9 cellular contexts compared by ENCODE assay signal in genomic region chr7:75485355-75485978, GRCh38. TPM values are rescaled to one million over a fixed set of nuclear protein-coding genes. Genes with fewer than 3 reads are reported as not detected.
DNase-seq lines count a peak whose midpoint lies in the region; ATAC-seq and TF ChIP-seq lines count a peak whose summit lies in the region.
"Not testable (repeated sequence)": the region's sequence is repeated elsewhere in the genome, so short reads cannot be mapped to it uniquely, and the experiment has no call there.
"Had no signal": no experiment of that assay in that cellular context is flagged by ENCODE, and none has a peak within 500 bp of the region (broad histone marks: within the 10 kb centered on the region; RNA-seq: fewer than 3 reads in every experiment).

No MANE protein-coding gene starts in this region.

- TF ChIP-seq CTCF in GM06990 (IDR thresholded peaks at IDR 0.05; ENCODE audit: insufficient read depth, low read length, poor library complexity, severe bottlenecking); IMR-90 (conservative IDR thresholded peaks at IDR 0.05; ENCODE audit: low read depth, low read length); left lung (IDR thresholded peaks at IDR 0.05); prostate gland (IDR thresholded peaks at IDR 0.05); uterus (IDR thresholded peaks at IDR 0.05): not testable (repeated sequence)

- dilution Hi-C loops in IMR-90 (cut with HindIII; ENCODE audit: low sequenced_read_pairs, unreplicated experiment) = not testable (repeated sequence)

- H3K4ac ChIP-seq in IMR-90 (ENCODE audit: low read depth, low read length) = peak overlapping the region; percentile 65

- H3K79me1 ChIP-seq in IMR-90 (ENCODE audit: low read depth in 1 of 2, low read length in 2 of 2) = not testable (repeated sequence)

- H3K9me3 ChIP-seq in IMR-90 (ENCODE audit: control insufficient read depth, insufficient read depth, low read length); T-helper 17 cell (ENCODE audit: control insufficient read depth, low read length, poor library complexity, severe bottlenecking); adipocyte (ENCODE audit: control insufficient read depth, low read length); left lung; prostate gland; uterus: not testable (repeated sequence)

- peak overlapping the region; percentile 30; the same call in 1 of the 2 replicates for H4K5ac ChIP-seq in IMR-90 (ENCODE audit: low read depth, low read length)

- H3K36me3 ChIP-seq in GM06990 (ENCODE audit: control insufficient read depth, insufficient read depth, low read length); IMR-90 (ENCODE audit: control insufficient read depth, insufficient read depth, low read length); adipocyte (ENCODE audit: control insufficient read depth, insufficient read depth, low read length, severe bottlenecking); left lung; prostate gland; uterus: not testable (repeated sequence)

- not testable (repeated sequence) for H3K27me3 ChIP-seq in GM06990 (replicated peaks; ENCODE audit: control insufficient read depth, insufficient read depth, low read length); IMR-90 (ENCODE audit: control insufficient read depth, insufficient read depth, low read length); adipocyte (replicated peaks; ENCODE audit: control insufficient read depth, insufficient read depth, low read length); left lung; prostate gland (replicated peaks; ENCODE audit: insufficient read depth); uterus

- H2AK5ac ChIP-seq in IMR-90 (ENCODE audit: low read depth, low read length) = peak overlapping the region; percentile 78; the same call in 1 of the 2 replicates

- H2BK5ac ChIP-seq in IMR-90 (ENCODE audit: low read depth, low read length, poor library complexity, severe bottlenecking) = not testable (repeated sequence)

- not testable (repeated sequence) for H3K18ac ChIP-seq in IMR-90 (ENCODE audit: low read depth, low read length)

- POLR2A ChIA-PET in IMR-90 (lab: Charles Lee; ENCODE audit: unreplicated experiment) = not testable (repeated sequence)

- peak overlapping the region; percentile 61 for H3K27ac ChIP-seq in IMR-90 (ENCODE audit: insufficient read depth, low read length)
- peak overlapping the region; percentile 78 to 82 for H3K27ac ChIP-seq in left lung
- H3K27ac ChIP-seq in prostate gland = peak overlapping the region; percentile 73 to 82
- peak overlapping the region; percentile 81 to 87 for H3K27ac ChIP-seq in uterus

- H3K36me3 Mint-ChIP-seq in T-helper 17 cell (ENCODE audit: low read depth) = not testable (repeated sequence)

- not testable (repeated sequence) for H2BK20ac ChIP-seq in IMR-90 (ENCODE audit: low read depth, low read length)

- peak overlapping the region; percentile 87 for H3K27ac Mint-ChIP-seq in T-helper 17 cell

- not testable (repeated sequence) for H3K56ac ChIP-seq in IMR-90 (ENCODE audit: extremely low read depth, insufficient read depth, low read length)

- H3K14ac ChIP-seq in IMR-90 (replicated peaks; ENCODE audit: low read depth, low read length) = peak overlapping the region; percentile 52; the same call in 1 of the 2 replicates

- peak overlapping the region; percentile 42 for H3K23ac ChIP-seq in IMR-90 (ENCODE audit: low read depth, low read length)

- not testable (repeated sequence) for ATAC-seq in IMR-90 (ENCODE audit: low read depth); T-helper 17 cell
- peak; percentile 17 for ATAC-seq in esophagus mucosa
- ATAC-seq in left lung = peak; percentile 20

- WGBS in IMR-90 (ENCODE audit: extremely low coverage in 2 of 2, insufficient read length in 1 of 2), 2 experiments = no CpG with 5 or more reads among the region's 32 CpGs
- WGBS in prostate gland = under 1% methylated on average over 32 of the region's 32 CpGs

- peak overlapping the region; percentile 91 for H3K4me3 Mint-ChIP-seq in T-helper 17 cell

- H3K4me1 Mint-ChIP-seq in T-helper 17 cell = not testable (repeated sequence)

- not testable (repeated sequence) for H2AK9ac ChIP-seq in IMR-90 (replicated peaks; ENCODE audit: low read depth, low read length, poor library complexity)

- not testable (repeated sequence) for H3K9me1 ChIP-seq in IMR-90 (ENCODE audit: insufficient read depth, low read length)

- not testable (repeated sequence) for H4K20me1 ChIP-seq in IMR-90 (ENCODE audit: insufficient read depth, low read length)

- peak overlapping the region in 1 of 2 experiments; percentile 68; a peak in 1 of 4 replicates for H4K8ac ChIP-seq in IMR-90 (ENCODE audit: low read depth in 2 of 2, low read length in 2 of 2)

- TF ChIP-seq POLR2A in IMR-90 (IDR thresholded peaks at IDR 0.05; ENCODE audit: low read depth, low read length); prostate gland (IDR thresholded peaks at IDR 0.05); uterus (IDR thresholded peaks at IDR 0.05): not testable (repeated sequence)

- in situ Hi-C loops in IMR-90 (cut with MboI; ENCODE audit: low sequenced_read_pairs) = not testable (repeated sequence)

- H4K91ac ChIP-seq in IMR-90 (ENCODE audit: insufficient read depth, low read depth, low read length) = not testable (repeated sequence)

- intact Hi-C loops in IMR-90 (cut with micrococcal nuclease); left lung (cut with DNase I); prostate gland (cut with DNase I); uterus (cut with DNase I; ENCODE audit: low total_unique reads): not testable (repeated sequence)

- CTCF ChIA-PET in IMR-90 (lab: Yijun Ruan, JAX) = not testable (repeated sequence)

- H2BK15ac ChIP-seq in IMR-90 (ENCODE audit: low read depth, low read length) = not testable (repeated sequence)

- not testable (repeated sequence) for H3K4me1 ChIP-seq in IMR-90 (ENCODE audit: control insufficient read depth, insufficient read depth, low read length); adipocyte (ENCODE audit: control insufficient read depth, insufficient read depth, low read length); left lung; prostate gland (replicated peaks); uterus

- TF ChIP-seq RAD21 in IMR-90 (IDR thresholded peaks at IDR 0.05; ENCODE audit: low read length) = not testable (repeated sequence)

- H2AFZ ChIP-seq in IMR-90 (replicated peaks; ENCODE audit: low read length, poor library complexity) = not testable (repeated sequence)

- H3K4me3 ChIP-seq in GM06990 (replicated peaks; ENCODE audit: low read depth, low read length) (peak overlapping the region; percentile 79), IMR-90 (ENCODE audit: insufficient read depth, low read depth, low read length) (peak overlapping the region; percentile 47), adipocyte (ENCODE audit: low read length) (peak overlapping the region; percentile 87), left lung (peak overlapping the region; percentile 74 to 79), prostate gland (peak overlapping the region; percentile 73 to 79), uterus (peak overlapping the region; percentile 78 to 91)

- H2BK120ac ChIP-seq in IMR-90 (ENCODE audit: low read depth, low read length) = not testable (repeated sequence)

- not testable (repeated sequence) for H3K27me3 Mint-ChIP-seq in T-helper 17 cell

- BruUV-seq in IMR-90 (replicated peaks; lab: Mats Ljungman, UMichigan) = not testable (repeated sequence)

- H3K9ac ChIP-seq in IMR-90 (ENCODE audit: low read depth, low read length) = peak overlapping the region; percentile 95
- peak overlapping the region; percentile 92 for H3K9ac ChIP-seq in adipocyte (ENCODE audit: low read length)

- peak overlapping the region; percentile 98 for H3K4me2 ChIP-seq in IMR-90 (ENCODE audit: low read depth, low read length)

- DNase-seq in GM06990 (ENCODE audit: extremely low read depth, insufficient read length) (peak; percentile 25), adipocyte (ENCODE audit: low read depth) (peak; percentile 5)
- not testable (repeated sequence) for DNase-seq in IMR-90; T-helper 17 cell; left lung; prostate gland (ENCODE audit: low spot score); uterus

RNA-seq across cellular contexts. Expression of gene POM121C, which starts 0.6 kb away (rescaled TPM):
- total RNA-seq in IMR-90 (2012; rRNA removed) = 6.1 and 7.8 TPM in 2 replicates
- polyA plus RNA-seq in IMR-90 (2012; rRNA removed) = 18.3 and 20.4 TPM in 2 replicates
- polyA plus RNA-seq in IMR-90 (2012; cell fraction: cytosol; rRNA removed) = 11.2 and 16.7 TPM in 2 replicates
- polyA plus RNA-seq in IMR-90 (2012; cell fraction: nucleus; rRNA removed; ENCODE audit: low replicate concordance) = 32.8 and 47.9 TPM in 2 replicates
- 10 to 100 TPM; 73.6 to 84.4 TPM for total RNA-seq in T-helper 17 cell
- total RNA-seq in esophagus mucosa = 30.6 TPM
- total RNA-seq in left lung = 10 to 100 TPM; 32.0 to 43.1 TPM
- 10 to 100 TPM; 20.4 to 39.8 TPM for total RNA-seq in prostate gland
- total RNA-seq in uterus = 10 to 100 TPM in 2 of 4 donors, 1 to 10 TPM in 2; 2.1 to 68.3 (median 13.5) TPM

RNA-seq across cellular contexts. Expression of gene SPDYE5, which starts 6.7 kb away (rescaled TPM):
- total RNA-seq in IMR-90 (2012; rRNA removed) (not detected in 2 replicates), T-helper 17 cell (not detected), esophagus mucosa (not detected), left lung (not detected), prostate gland (1 to 10 TPM in 1 of 2 donors, not detected in 1; 1.5 TPM), uterus (not detected)
- not detected in 2 replicates for polyA plus RNA-seq in IMR-90 (2012; rRNA removed)
- polyA plus RNA-seq in IMR-90 (2012; cell fraction: cytosol; rRNA removed) = not detected in 2 replicates
- polyA plus RNA-seq in IMR-90 (2012; cell fraction: nucleus; rRNA removed; ENCODE audit: low replicate concordance) = 0.03 TPM in 1 of 2 replicates, not detected in the other
- total RNA-seq: cerebellum had no signal
